12 cellular contexts compared by ENCODE assay signal in the genomic region with DNA sequence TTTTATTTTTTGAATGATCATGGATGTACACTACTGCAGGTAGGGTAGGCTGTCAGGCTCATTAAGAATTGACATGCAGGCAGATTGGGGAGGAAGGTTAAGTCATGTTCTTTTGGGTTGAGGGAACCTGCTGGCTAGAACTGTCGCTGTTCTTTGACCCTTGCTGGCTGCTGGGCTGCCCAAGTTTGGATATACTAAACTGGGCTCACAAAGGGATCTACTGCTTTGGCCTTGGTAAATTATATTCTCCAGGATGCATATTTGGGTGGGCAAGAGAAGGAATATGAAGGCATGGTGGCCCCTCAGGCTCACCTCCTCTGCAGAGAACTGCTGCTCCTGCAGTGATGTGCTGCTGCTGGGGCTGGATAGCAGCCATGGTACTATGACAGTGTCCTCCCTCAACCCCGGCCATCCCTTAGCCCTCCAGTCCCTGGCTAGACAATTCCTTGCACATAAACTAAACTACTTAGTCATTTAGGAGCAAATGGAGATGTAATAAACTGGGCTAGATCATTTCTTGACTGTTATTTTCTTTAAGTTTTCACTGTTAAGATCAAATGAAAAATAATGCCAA. TPM values are rescaled to one million over a fixed set of nuclear protein-coding genes. Genes with fewer than 3 reads are reported as not detected.
DNase-seq lines count a peak whose midpoint lies in the region; ATAC-seq and TF ChIP-seq lines count a peak whose summit lies in the region.
"Had no signal": no experiment of that assay in that cellular context is flagged by ENCODE, and none has a peak within 500 bp of the region (broad histone marks: within the 10 kb centered on the region; RNA-seq: fewer than 3 reads in every experiment).

No MANE protein-coding gene starts in this region.

- no peak for ATAC-seq in SK-N-SH treated with all-trans-retinoic acid at 6 μM for 48 hours
- no peak for ATAC-seq in stimulated activated memory B cell treated with anti-CD40 and anti-IgM and Interleukin-4, amounts not matched to agents 10 μg/mL and 1 μg/mL and 100 μg/mL, for 72 hours
- ATAC-seq in GM21576 (IDR thresholded peaks at IDR 0.05; ENCODE audit: unreplicated experiment), result no peak

- H3K27me3 ChIP-seq in SK-N-SH (ENCODE audit: insufficient read depth), result no peaks in the 10 kb centered on the region

- H3K4me2 ChIP-seq in SK-N-SH, result no peak overlapping the region

- no peak for TF ChIP-seq EP300 in SK-N-SH (IDR thresholded peaks at IDR 0.05; ENCODE audit: borderline replicate concordance in 1 of 2, low read depth in 1 of 2, low read length in 1 of 2)

- H3K36me3 ChIP-seq in SK-N-SH (replicated peaks in 1 of 2; ENCODE audit: control insufficient read depth in 1 of 2, insufficient read depth in 2 of 2, low read length in 1 of 2), result peaks cover 4% of the 10 kb centered on the region in 2 experiments

- peaks cover 95% of the 10 kb centered on the region for H3K79me2 ChIP-seq in SK-N-SH (ENCODE audit: insufficient read depth)

- peaks cover 41% of the 10 kb centered on the region for H4K20me1 ChIP-seq in SK-N-SH (ENCODE audit: insufficient read depth)

- peak overlapping the region; percentile 93 for H3K27ac Mint-ChIP-seq in activated naive CD8-positive, alpha-beta T cell treated with anti-CD3 and anti-CD28 coated beads for 36 hours
- H3K27ac Mint-ChIP-seq in stimulated activated memory B cell treated with anti-CD40 and anti-IgM and Interleukin-4, amounts not matched to agents 10 μg/mL and 1 μg/mL and 100 μg/mL, for 72 hours, result peak overlapping the region; percentile 82

- in situ Hi-C loops in GM13977 (cut with MboI; ENCODE audit: low pct_unique_long_range_greater_than_20kb, low sequenced_read_pairs, unreplicated experiment) (no loop called here), GM13976 (cut with MboI; ENCODE audit: low sequenced_read_pairs, unreplicated experiment) (no loop called here)

- POLR2A ChIA-PET in SK-N-SH (lab: Yijun Ruan, JAX), result no interaction called here

- peak overlapping the region; percentile 84; the same call in 1 of the 2 replicates for H3K9ac ChIP-seq in SK-N-SH

- H3K9me3 Mint-ChIP-seq in activated naive CD8-positive, alpha-beta T cell treated with anti-CD3 and anti-CD28 coated beads for 36 hours, result no peaks in the 10 kb centered on the region
- no peaks in the 10 kb centered on the region for H3K9me3 Mint-ChIP-seq in stimulated activated memory B cell treated with anti-CD40 and anti-IgM and Interleukin-4, amounts not matched to agents 10 μg/mL and 1 μg/mL and 100 μg/mL, for 72 hours

- DNase-seq in SK-N-SH, result no peak
- no peak for DNase-seq in activated naive CD8-positive, alpha-beta T cell treated with anti-CD3 and anti-CD28 coated beads for 36 hours
- peak; percentile 24 for DNase-seq in iris pigment epithelial cell (ENCODE audit: low read depth)
- DNase-seq in GM13977 (ENCODE audit: low spot score), result no peak
- no peak for DNase-seq in GM13976 (ENCODE audit: low spot score)
- DNase-seq: activated CD8-positive, alpha-beta memory T cell treated with anti-CD3 and anti-CD28 coated beads for 24 hours; NCI-H1436 treated with DMSO at 0.1 percent for 48 hours; RPMI8226 had no signal

- no peak overlapping the region for H2AFZ ChIP-seq in SK-N-SH (ENCODE audit: low read depth)

- peaks cover 46 to 61% of the 10 kb centered on the region in 2 experiments for H3K4me1 ChIP-seq in SK-N-SH (ENCODE audit: control insufficient read depth in 1 of 2, insufficient read depth in 2 of 2, low read depth in 1 of 2, low read length in 1 of 2)

- 86% methylated on average over 2 of the region's 2 CpGs for WGBS in SK-N-SH (ENCODE audit: low lambda C conversion rate)

- no peak overlapping the region for H3K4me3 ChIP-seq in SK-N-SH (ENCODE audit: low read depth in 2 of 2, low read length in 1 of 2)

- H3K4me3 Mint-ChIP-seq in activated naive CD8-positive, alpha-beta T cell treated with anti-CD3 and anti-CD28 coated beads for 36 hours, result peak overlapping the region; percentile 22
- no peak overlapping the region for H3K4me3 Mint-ChIP-seq in stimulated activated memory B cell treated with anti-CD40 and anti-IgM and Interleukin-4, amounts not matched to agents 10 μg/mL and 1 μg/mL and 100 μg/mL, for 72 hours

- TF ChIP-seq CTCF in SK-N-SH (IDR thresholded peaks at IDR 0.05) (no peak), GM13977 (IDR thresholded peaks at IDR 0.05; ENCODE audit: extremely low read depth, insufficient read depth, missing control alignments) (no peak), GM13976 (IDR thresholded peaks at IDR 0.05; ENCODE audit: borderline replicate concordance, control extremely low read depth, extremely low read depth, insufficient read depth, missing control alignments) (no peak)

- CTCF ChIA-PET in SK-N-SH (lab: Yijun Ruan, JAX), result no interaction called here

- no peaks in the 10 kb centered on the region for H3K9me3 ChIP-seq in SK-N-SH

- H3K4me1 Mint-ChIP-seq in activated naive CD8-positive, alpha-beta T cell treated with anti-CD3 and anti-CD28 coated beads for 36 hours, result peaks cover 84% of the 10 kb centered on the region
- H3K4me1 Mint-ChIP-seq in stimulated activated memory B cell treated with anti-CD40 and anti-IgM and Interleukin-4, amounts not matched to agents 10 μg/mL and 1 μg/mL and 100 μg/mL, for 72 hours, result peaks cover 92% of the 10 kb centered on the region

- H3K36me3 Mint-ChIP-seq in activated naive CD8-positive, alpha-beta T cell treated with anti-CD3 and anti-CD28 coated beads for 36 hours, result peaks cover 37% of the 10 kb centered on the region
- peaks cover 9% of the 10 kb centered on the region for H3K36me3 Mint-ChIP-seq in stimulated activated memory B cell treated with anti-CD40 and anti-IgM and Interleukin-4, amounts not matched to agents 10 μg/mL and 1 μg/mL and 100 μg/mL, for 72 hours

- no peak for TF ChIP-seq RAD21 in SK-N-SH (IDR thresholded peaks at IDR 0.05; ENCODE audit: low read length)

- peaks cover 30% of the 10 kb centered on the region for H3F3A ChIP-seq in SK-N-SH (replicated peaks; ENCODE audit: insufficient read depth)

- no peaks in the 10 kb centered on the region for H3K9me2 ChIP-seq in SK-N-SH

- H3K27ac ChIP-seq in SK-N-SH (ENCODE audit: low read depth in 2 of 2, low read length in 1 of 2), result peak overlapping the region in 1 of 2 experiments; percentile 98; a peak in 3 of 4 replicates
- H3K27ac ChIP-seq: 22Rv1 had no signal

- H3K27me3 Mint-ChIP-seq in activated naive CD8-positive, alpha-beta T cell treated with anti-CD3 and anti-CD28 coated beads for 36 hours, result no peaks in the 10 kb centered on the region
- H3K27me3 Mint-ChIP-seq in stimulated activated memory B cell treated with anti-CD40 and anti-IgM and Interleukin-4, amounts not matched to agents 10 μg/mL and 1 μg/mL and 100 μg/mL, for 72 hours, result no peaks in the 10 kb centered on the region

TF ChIP-seq in SK-N-SH, 30 proteins besides CTCF, POLR2A, EP300 and RAD21 (continues in another document):
- no peak for TF ChIP-seq MXI1 (IDR thresholded peaks at IDR 0.05; ENCODE audit: low read depth, low read length)
- no peak for TF ChIP-seq GATA2 (CRISPR knock-in tag; IDR thresholded peaks at IDR 0.05)
- no peak for TF ChIP-seq RFX5 (IDR thresholded peaks at IDR 0.05; ENCODE audit: low read length)
- TF ChIP-seq MEF2A (IDR thresholded peaks at IDR 0.05; ENCODE audit: borderline replicate concordance, low read depth), result no peak
- no peak for TF ChIP-seq FOSL2 (IDR thresholded peaks at IDR 0.05; ENCODE audit: borderline replicate concordance, low read depth)
- TF ChIP-seq NFIC (IDR thresholded peaks at IDR 0.05; ENCODE audit: borderline replicate concordance), result no peak
- no peak for TF ChIP-seq TEAD4 (IDR thresholded peaks at IDR 0.05; ENCODE audit: borderline replicate concordance, insufficient read depth)
- TF ChIP-seq, protein P1, sequence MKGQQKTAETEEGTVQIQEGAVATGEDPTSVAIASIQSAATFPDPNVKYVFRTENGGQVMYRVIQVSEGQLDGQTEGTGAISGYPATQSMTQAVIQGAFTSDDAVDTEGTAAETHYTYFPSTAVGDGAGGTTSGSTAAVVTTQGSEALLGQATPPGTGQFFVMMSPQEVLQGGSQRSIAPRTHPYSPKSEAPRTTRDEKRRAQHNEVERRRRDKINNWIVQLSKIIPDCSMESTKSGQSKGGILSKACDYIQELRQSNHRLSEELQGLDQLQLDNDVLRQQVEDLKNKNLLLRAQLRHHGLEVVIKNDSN (IDR thresholded peaks at IDR 0.05; ENCODE audit: borderline replicate concordance, low read depth), result no peak
- TF ChIP-seq RXRA (IDR thresholded peaks at IDR 0.05; ENCODE audit: borderline replicate concordance, low read depth), result no peak
- no peak for TF ChIP-seq ELF1 (IDR thresholded peaks at IDR 0.05)

TF ChIP-seq in SK-N-SH treated with all-trans-retinoic acid at 6 μM for 48 hours, 23 proteins besides CTCF, POLR2A, EP300 and RAD21:
- TF ChIP-seq RARB (CRISPR knock-in tag; IDR thresholded peaks at IDR 0.05) (no peak), TCF4 (CRISPR knock-in tag; IDR thresholded peaks at IDR 0.05; ENCODE audit: borderline replicate concordance) (no peak), ZFP30 (CRISPR knock-in tag; IDR thresholded peaks at IDR 0.05) (no peak), ZFP3 (CRISPR knock-in tag; IDR thresholded peaks at IDR 0.05) (no peak), ESRRG (CRISPR knock-in tag; IDR thresholded peaks at IDR 0.05) (no peak)
- TF ChIP-seq, protein P2, sequence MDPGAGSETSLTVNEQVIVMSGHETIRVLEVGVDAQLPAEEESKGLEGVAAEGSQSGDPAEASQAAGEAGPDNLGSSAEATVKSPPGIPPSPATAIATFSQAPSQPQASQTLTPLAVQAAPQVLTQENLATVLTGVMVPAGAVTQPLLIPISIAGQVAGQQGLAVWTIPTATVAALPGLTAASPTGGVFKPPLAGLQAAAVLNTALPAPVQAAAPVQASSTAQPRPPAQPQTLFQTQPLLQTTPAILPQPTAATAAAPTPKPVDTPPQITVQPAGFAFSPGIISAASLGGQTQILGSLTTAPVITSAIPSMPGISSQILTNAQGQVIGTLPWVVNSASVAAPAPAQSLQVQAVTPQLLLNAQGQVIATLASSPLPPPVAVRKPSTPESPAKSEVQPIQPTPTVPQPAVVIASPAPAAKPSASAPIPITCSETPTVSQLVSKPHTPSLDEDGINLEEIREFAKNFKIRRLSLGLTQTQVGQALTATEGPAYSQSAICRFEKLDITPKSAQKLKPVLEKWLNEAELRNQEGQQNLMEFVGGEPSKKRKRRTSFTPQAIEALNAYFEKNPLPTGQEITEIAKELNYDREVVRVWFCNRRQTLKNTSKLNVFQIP (CRISPR knock-in tag; IDR thresholded peaks at IDR 0.05; ENCODE audit: borderline replicate concordance, low read depth), result no peak

RNA-seq across cellular contexts. Expression of a gene that starts 6.1 kb away (rescaled TPM):
- polyA plus RNA-seq in SK-N-SH (2012; rRNA removed), result 233 and 235 TPM in 2 replicates
- 188 and 230 TPM in 2 replicates for polyA plus RNA-seq in SK-N-SH (2012; cell fraction: cytosol; rRNA removed)
- polyA plus RNA-seq in SK-N-SH (2012; cell fraction: nucleus; rRNA removed), result 183 and 211 TPM in 2 replicates
- 100 to 1,000 TPM; 234 to 243 TPM for total RNA-seq in activated naive CD8-positive, alpha-beta T cell treated with anti-CD3 and anti-CD28 coated beads for 36 hours
